8 cellular contexts compared by ENCODE assay signal in the genomic region with DNA sequence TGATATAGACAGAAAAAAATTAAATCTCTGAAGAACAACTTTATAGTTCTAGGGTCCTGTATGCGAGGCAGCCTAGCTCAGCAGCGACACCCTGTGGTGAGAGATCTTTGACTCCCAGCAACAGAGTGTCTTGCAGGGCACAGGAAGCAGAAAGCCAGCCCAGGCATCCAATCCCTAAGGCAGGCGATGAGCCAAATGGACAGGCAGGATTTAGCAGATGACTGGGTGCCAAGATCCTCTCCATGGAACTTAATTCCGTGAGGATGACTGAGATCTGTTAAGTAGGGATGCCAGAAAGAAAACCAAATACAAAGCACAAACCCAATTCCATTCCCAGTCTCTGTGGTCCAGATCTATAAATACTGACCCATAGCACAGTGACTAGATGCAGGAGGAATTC. TPM values are rescaled to one million over a fixed set of nuclear protein-coding genes. Genes with fewer than 3 reads are reported as not detected.
DNase-seq lines count a peak whose midpoint lies in the region; ATAC-seq and TF ChIP-seq lines count a peak whose summit lies in the region.

No MANE protein-coding gene starts in this region.

- no peaks in the 10 kb centered on the region for H3K9me3 ChIP-seq in adipocyte (ENCODE audit: control insufficient read depth, low read length)
- H3K9me3 ChIP-seq in heart right ventricle = no peaks in the 10 kb centered on the region

- peaks cover 4 to 9% (median 9%) of the 10 kb centered on the region in 3 donors for H3K4me1 Mint-ChIP-seq in T-cell

- peaks cover 7% of the 10 kb centered on the region for H3K36me3 ChIP-seq in adipocyte (ENCODE audit: control insufficient read depth, insufficient read depth, low read length, severe bottlenecking)
- H3K36me3 ChIP-seq in heart right ventricle = peaks cover 0 to 28% (median 0%) of the 10 kb centered on the region in 9 donors

- POLR2A ChIA-PET in T-cell (lab: Charles Lee) = no interaction called here

- no peak overlapping the region for H3K9ac ChIP-seq in adipocyte (ENCODE audit: low read length)

- H3K4me1 ChIP-seq in adipocyte (ENCODE audit: control insufficient read depth, insufficient read depth, low read length) = no peaks in the 10 kb centered on the region
- H3K4me1 ChIP-seq in heart right ventricle = peaks cover 0 to 7% (median 3%) of the 10 kb centered on the region in 9 donors

- intact Hi-C loops in heart right ventricle (cut with DNase I) = loop anchor here (1.0 to 10.0 kb wide), 15 partner anchors 175 to 505 kb away; no protein-coding TSS in a partner anchor

- CTCF ChIA-PET in T-cell (lab: Charles Lee) = interaction anchor here (1.0 to 1.3 kb wide), 3 partner anchors 297 to 425 kb away, joined by 3 to 8 read pairs (median 3); no protein-coding TSS in a partner anchor

- H3K27me3 ChIP-seq in adipocyte (replicated peaks; ENCODE audit: control insufficient read depth, insufficient read depth, low read length) (no peaks in the 10 kb centered on the region), heart right ventricle (no peaks in the 10 kb centered on the region)

- ATAC-seq in T-cell (replicated peaks in 1 of 4) (peak; percentile 34 to 60 (median 55)), heart right ventricle (peak; percentile 62 to 93 (median 80)), GM21619 (IDR thresholded peaks at IDR 0.05; ENCODE audit: unreplicated experiment) (no peak), HG03469 (IDR thresholded peaks at IDR 0.05; ENCODE audit: unreplicated experiment) (no peak)

- H3K27ac ChIP-seq in heart right ventricle = no peak overlapping the region

- DNase-seq in GM12865 (ENCODE audit: low read depth) (peak; percentile 82), NCI-H1105 treated with DMSO at 0.1 percent for 48 hours (lab: John Stamatoyannopoulos, UW) (peak; percentile 77), T-cell (peak; percentile 11 to 76 (median 56)), adipocyte (ENCODE audit: low read depth) (peak; percentile 91), heart right ventricle (peak; percentile 73 to 82), renal cortical epithelial cell (ENCODE audit: low read depth) (peak; percentile 70)

- H3K27ac Mint-ChIP-seq in T-cell = no peak overlapping the region

- no peak overlapping the region for H3K4me3 ChIP-seq in GM12865 (ENCODE audit: low read depth, low read length)
- H3K4me3 ChIP-seq in adipocyte (ENCODE audit: low read length) = no peak overlapping the region
- no peak overlapping the region for H3K4me3 ChIP-seq in heart right ventricle

- no peaks in the 10 kb centered on the region for H3K27me3 Mint-ChIP-seq in T-cell

- no peaks in the 10 kb centered on the region for H3K9me3 Mint-ChIP-seq in T-cell

- peaks cover 19% of the 10 kb centered on the region for H3K36me3 Mint-ChIP-seq in T-cell

- peak; percentile 91 for TF ChIP-seq CTCF in GM12865 (IDR thresholded peaks at IDR 0.05; ENCODE audit: insufficient read depth, low read depth, low read length, missing control alignments)
- TF ChIP-seq CTCF in heart right ventricle (IDR thresholded peaks at IDR 0.05) = peak; percentile 85 to 97 (median 93)

- WGBS in heart right ventricle, 2 donors = 10 to 11% methylated on average over 4 of the region's 4 CpGs

- H3K4me3 Mint-ChIP-seq in T-cell = no peak overlapping the region

RNA-seq across cellular contexts. Expression of gene HLCS, which starts 38.8 kb away (rescaled TPM):
- total RNA-seq in T-cell (10 to 100 TPM; 13.0 to 15.6 (median 13.8) TPM), heart right ventricle (1 to 10 TPM; 5.0 to 9.6 (median 7.5) TPM), renal cortical epithelial cell (19.3 and 42.6 TPM in 2 replicates)
- polyA plus RNA-seq in heart right ventricle = 1 to 10 TPM; 2.0 to 2.5 TPM

Comparison
In these comparisons a context has a peak if more than half of its experiments do, and no peak if none do; other contexts are left out.
1. ATAC-seq: peak in T-cell (4 of 4) and heart right ventricle (8 of 8); none in GM21619 (single experiment) and HG03469 (single experiment).
2. Peak in every context shown above with its lines, with median percentiles within 50 percentile points of each other: DNase-seq.